In the genomic region with DNA sequence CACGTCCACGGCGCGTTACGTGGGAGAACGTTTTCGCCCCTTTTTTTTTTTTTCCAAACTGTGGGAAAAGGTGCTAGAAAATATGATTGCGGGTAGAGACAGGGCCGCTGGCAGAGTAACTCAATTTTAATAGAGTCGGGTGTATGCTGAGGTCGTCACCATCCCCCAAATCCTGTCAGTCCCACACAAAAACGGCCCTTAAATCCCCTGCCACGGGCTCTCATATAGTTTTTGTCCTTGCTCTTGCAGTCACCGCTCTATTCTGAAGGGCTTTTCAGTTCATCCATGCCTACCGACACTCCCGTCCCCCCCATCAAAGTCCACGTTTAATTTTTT, we compare ENCODE assay signal across 8 cellular contexts. TPM values are rescaled to one million over a fixed set of nuclear protein-coding genes. Genes with fewer than 3 reads are reported as not detected.
DNase-seq lines count a peak whose midpoint lies in the region; TF ChIP-seq lines count a peak whose summit lies in the region.

No MANE protein-coding gene starts in this region.

- H3K18ac ChIP-seq in trophoblast cell (ENCODE audit: low read length) = peak overlapping the region; percentile 78

- H3K79me1 ChIP-seq in trophoblast cell (ENCODE audit: low read length) = peaks cover 6% of the 10 kb centered on the region

- H2BK5ac ChIP-seq in trophoblast cell (ENCODE audit: low read depth, low read length, poor library complexity) = peak overlapping the region; percentile 82

- DNase-seq in DMS79 treated with DMSO at 0.1 percent for 48 hours (lab: John Stamatoyannopoulos, UW) (peak; percentile 6), DMS79 (lab: John Stamatoyannopoulos, UW) (no peak), SK-N-MC (ENCODE audit: low read depth, low spot score) (no peak), fibroblast of pulmonary artery (ENCODE audit: low read depth) (no peak), trophoblast cell (no peak), GM10266 (ENCODE audit: extremely low spot score) (no peak), epidermal melanocyte (ENCODE audit: insufficient read length, low spot score) (no peak)
- no peak for DNase-seq in stimulated activated naive CD4-positive, alpha-beta T cell treated with Interleukin-2 at 50 U/mL for 16 hours (lab: John Stamatoyannopoulos, UW)

- peak overlapping the region; percentile 77 for H4K91ac ChIP-seq in trophoblast cell (ENCODE audit: low read depth, low read length)

- H3K23ac ChIP-seq in trophoblast cell (ENCODE audit: low read length) = no peak overlapping the region

- peak overlapping the region; percentile 70 for H3K14ac ChIP-seq in trophoblast cell (ENCODE audit: low read length)

- H2BK120ac ChIP-seq in trophoblast cell (ENCODE audit: insufficient read depth, low read length, poor library complexity) = peak overlapping the region; percentile 60

- H3K4me3 ChIP-seq in SK-N-MC (peak overlapping the region; percentile 78), fibroblast of pulmonary artery (replicated peaks; ENCODE audit: low read depth, low read length) (peak overlapping the region; percentile 72), trophoblast cell (ENCODE audit: low read depth, low read length) (peak overlapping the region; percentile 97)

- peaks cover 2% of the 10 kb centered on the region for H3K79me2 ChIP-seq in trophoblast cell (ENCODE audit: control insufficient read depth, insufficient read depth, low read length, poor library complexity)

- no peaks in the 10 kb centered on the region for H3K4me1 ChIP-seq in trophoblast cell (ENCODE audit: control insufficient read depth in 1 of 2, insufficient read depth in 2 of 2, low read length in 2 of 2)

- no peak overlapping the region for H2AK5ac ChIP-seq in trophoblast cell (ENCODE audit: low read length)

- no peaks in the 10 kb centered on the region for H3K27me3 ChIP-seq in trophoblast cell (ENCODE audit: insufficient read depth, low read length)

- peak overlapping the region; percentile 54 for H3K4me2 ChIP-seq in trophoblast cell (ENCODE audit: low read length)

- peak overlapping the region; percentile 93 for H3K9ac ChIP-seq in SK-N-MC (ENCODE audit: insufficient read length)
- H3K9ac ChIP-seq in trophoblast cell (ENCODE audit: low read length) = no peak overlapping the region

- H4K8ac ChIP-seq in trophoblast cell (ENCODE audit: low read depth, low read length) = peak overlapping the region; percentile 98

- TF ChIP-seq CTCF in fibroblast of pulmonary artery (IDR thresholded peaks at IDR 0.05; ENCODE audit: low read length, missing control alignments) = no peak
- TF ChIP-seq CTCF in GM10266 (IDR thresholded peaks at IDR 0.05; ENCODE audit: control insufficient read depth, insufficient read depth, low read depth, missing control alignments) = no peak

- H3K36me3 ChIP-seq in SK-N-MC (ENCODE audit: insufficient read depth, low read length) (no peaks in the 10 kb centered on the region), trophoblast cell (ENCODE audit: control insufficient read depth in 1 of 2, insufficient read depth in 2 of 2, low read length in 2 of 2) (no peaks in the 10 kb centered on the region)

- no peak overlapping the region for H3K4ac ChIP-seq in trophoblast cell (ENCODE audit: low read depth, low read length)

- no peak overlapping the region for H2BK12ac ChIP-seq in trophoblast cell (ENCODE audit: low read length)

- no CpG with 5 or more reads among the region's 17 CpGs for WGBS in trophoblast cell (ENCODE audit: extremely low coverage, insufficient coverage, insufficient read length)

- H3K9me3 ChIP-seq in SK-N-MC (ENCODE audit: low read depth, low read length) = no peaks in the 10 kb centered on the region
- H3K9me3 ChIP-seq in trophoblast cell (ENCODE audit: insufficient read depth, low read depth, low read length) = no peaks in the 10 kb centered on the region

- peak overlapping the region; percentile 62 for H4K12ac ChIP-seq in trophoblast cell (ENCODE audit: low read depth, low read length)

- H2AFZ ChIP-seq in trophoblast cell (ENCODE audit: insufficient read depth, low read length, poor library complexity) = peak overlapping the region; percentile 63

- H3K27ac ChIP-seq in SK-N-MC (peak overlapping the region; percentile 95), trophoblast cell (ENCODE audit: low read depth, low read length) (peak overlapping the region; percentile 89)

RNA-seq across cellular contexts. Expression of gene MED14, which starts 0.8 kb away (rescaled TPM):
- 69.2 and 71.0 TPM in 2 replicates for polyA plus RNA-seq in trophoblast cell (2013)
